Comparison of ENCODE assay signal across 10 cellular contexts in genomic region chr11:118264568-118265470, GRCh38. TPM values are rescaled to one million over a fixed set of nuclear protein-coding genes. Genes with fewer than 3 reads are reported as not detected.
DNase-seq lines count a peak whose midpoint lies in the region; ATAC-seq, FAIRE-seq and TF ChIP-seq lines count a peak whose summit lies in the region.
"Had no signal": no experiment of that assay in that cellular context is flagged by ENCODE, and none has a peak within 500 bp of the region (broad histone marks: within the 10 kb centered on the region; RNA-seq: fewer than 3 reads in every experiment).

No MANE protein-coding gene starts in this region.

- no peaks in the 10 kb centered on the region for H3K79me2 ChIP-seq in astrocyte (ENCODE audit: insufficient read depth, low read length)

- no peaks in the 10 kb centered on the region for H3K4me1 ChIP-seq in astrocyte (ENCODE audit: insufficient read depth, low read length)
- H3K4me1 ChIP-seq in thoracic aorta (ENCODE audit: control insufficient read depth in 1 of 2, low read depth in 2 of 2): peaks cover 0 to 3% of the 10 kb centered on the region in 2 donors

- no peak for ATAC-seq in thoracic aorta (ENCODE audit: insufficient number of reproducible peaks, low FRiP score, low read depth)
- no peak for ATAC-seq in GM18873 (IDR thresholded peaks at IDR 0.05; ENCODE audit: low FRiP score, unreplicated experiment)
- no peak for ATAC-seq in HG03135 (IDR thresholded peaks at IDR 0.05; ENCODE audit: unreplicated experiment)

- H3K9me3 Mint-ChIP-seq in activated T-cell treated with anti-CD3 and anti-CD28 coated beads, Interleukin-2, amount 50 U/mL, for 24 hours: no peaks in the 10 kb centered on the region
- no peaks in the 10 kb centered on the region for H3K9me3 Mint-ChIP-seq in astrocyte (ENCODE audit: unreplicated experiment)

- FAIRE-seq in astrocyte (lab: Jason Lieb, UNC): no peak

- H3K27me3 ChIP-seq in astrocyte (ENCODE audit: insufficient read depth, low read length) (peaks cover 72% of the 10 kb centered on the region), thoracic aorta (replicated peaks; ENCODE audit: insufficient read depth) (no peaks in the 10 kb centered on the region)

- H3K4me2 ChIP-seq in astrocyte (ENCODE audit: low read length): peak overlapping the region; percentile 53

- no peak overlapping the region for H3K9ac ChIP-seq in astrocyte (ENCODE audit: low read length)

- no peaks in the 10 kb centered on the region for H3K36me3 ChIP-seq in astrocyte (ENCODE audit: insufficient read depth, low read length)
- H3K36me3 ChIP-seq in thoracic aorta: no peaks in the 10 kb centered on the region

- DNase-seq in activated T-cell treated with anti-CD3 and anti-CD28 coated beads, Interleukin-2, amount 50 U/mL, for 24 hours: no peak
- no peak for DNase-seq in activated T-cell treated with anti-CD3 and anti-CD28 coated beads, Interleukin-2, amount 50 U/mL, for 1 hour
- no peak for DNase-seq in astrocyte (ENCODE audit: low read depth)
- no peak for DNase-seq in lower leg skin (ENCODE audit: low spot score in 2 of 2)
- no peak for DNase-seq in thoracic aorta (ENCODE audit: low spot score)
- DNase-seq in caudate nucleus (lab: John Stamatoyannopoulos, UW): no peak

- peaks cover 52% of the 10 kb centered on the region for H3K4me1 Mint-ChIP-seq in activated T-cell treated with anti-CD3 and anti-CD28 coated beads, Interleukin-2, amount 50 U/mL, for 24 hours (ENCODE audit: low read depth)
- peaks cover 6% of the 10 kb centered on the region for H3K4me1 Mint-ChIP-seq in astrocyte (ENCODE audit: low read depth, unreplicated experiment)

- peaks cover 24% of the 10 kb centered on the region for H3K36me3 Mint-ChIP-seq in activated T-cell treated with anti-CD3 and anti-CD28 coated beads, Interleukin-2, amount 50 U/mL, for 24 hours (ENCODE audit: low read depth)
- no peaks in the 10 kb centered on the region for H3K36me3 Mint-ChIP-seq in astrocyte (ENCODE audit: low read depth, unreplicated experiment)

- H3K27me3 Mint-ChIP-seq in activated T-cell treated with anti-CD3 and anti-CD28 coated beads, Interleukin-2, amount 50 U/mL, for 24 hours: no peaks in the 10 kb centered on the region
- H3K27me3 Mint-ChIP-seq in astrocyte (ENCODE audit: low read depth, unreplicated experiment): peaks cover 48% of the 10 kb centered on the region

- TF ChIP-seq CTCF in astrocyte (IDR thresholded peaks at IDR 0.05; ENCODE audit: insufficient read depth, low read depth, low read length) (no peak), lower leg skin (IDR thresholded peaks at IDR 0.05) (no peak), thoracic aorta (IDR thresholded peaks at IDR 0.05) (no peak)

- no peaks in the 10 kb centered on the region for H4K20me1 ChIP-seq in astrocyte (ENCODE audit: insufficient read depth, low read length)

- intact Hi-C loops in lower leg skin (cut with DNase I; ENCODE audit: low total_unique reads): no loop called here

- H2AFZ ChIP-seq in astrocyte (ENCODE audit: low read depth, low read length): peak overlapping the region; percentile 22

- H3K27ac Mint-ChIP-seq in activated T-cell treated with anti-CD3 and anti-CD28 coated beads, Interleukin-2, amount 50 U/mL, for 24 hours: no peak overlapping the region
- no peak overlapping the region for H3K27ac Mint-ChIP-seq in astrocyte (ENCODE audit: unreplicated experiment)

- H3K4me3 ChIP-seq in astrocyte (ENCODE audit: insufficient read depth, low read depth, low read length): no peak overlapping the region
- H3K4me3 ChIP-seq in lower leg skin (ENCODE audit: low read depth, poor library complexity, severe bottlenecking): peak overlapping the region; percentile 6
- peak overlapping the region; percentile 61 for H3K4me3 ChIP-seq in thoracic aorta

- H3K9me3 ChIP-seq in astrocyte (ENCODE audit: insufficient read depth, low read depth, low read length) (no peaks in the 10 kb centered on the region), thoracic aorta (no peaks in the 10 kb centered on the region)

- WGBS in lower leg skin, 2 donors: 38 to 53% methylated on average over 14 of the region's 14 CpGs

- TF ChIP-seq POLR2A in lower leg skin (IDR thresholded peaks at IDR 0.05): no peak

- H3K4me3 Mint-ChIP-seq in activated T-cell treated with anti-CD3 and anti-CD28 coated beads, Interleukin-2, amount 50 U/mL, for 24 hours: peak overlapping the region; percentile 82
- H3K4me3 Mint-ChIP-seq in astrocyte (ENCODE audit: unreplicated experiment): no peak overlapping the region

- H3K27ac ChIP-seq in astrocyte (ENCODE audit: low read depth, low read length) (no peak overlapping the region), thoracic aorta (no peak overlapping the region), caudate nucleus (ENCODE audit: low read depth, low read length) (no peak overlapping the region)

RNA-seq across cellular contexts. Expression of gene MPZL2, which starts 0.7 kb away (rescaled TPM):
- total RNA-seq in astrocyte: 0.50 and 0.95 TPM in 2 replicates
- total RNA-seq in lower leg skin: 10 to 100 TPM; 46.0 to 59.9 (median 53.5) TPM
- 10 to 100 TPM; 18.3 to 58.1 TPM for total RNA-seq in thoracic aorta
- total RNA-seq: LHCN-M2, OCI-LY7 had no signal

RNA-seq across cellular contexts. Expression of gene MPZL3, which starts 12.7 kb away (rescaled TPM):
- total RNA-seq in astrocyte: 8.2 and 8.5 TPM in 2 replicates
- 100 to 1,000 TPM in 1 of 4 donors, 10 to 100 TPM in 3; 55.9 to 120 (median 91.2) TPM for total RNA-seq in lower leg skin
- 1 to 10 TPM in 1 of 2 donors, under 1 TPM in 1; 0.41 to 3.2 TPM for total RNA-seq in thoracic aorta
- total RNA-seq: LHCN-M2 had no signal

RNA-seq across cellular contexts. Expression of gene CD3E, which starts 39.7 kb away (rescaled TPM):
- total RNA-seq in astrocyte (not detected in 2 replicates), lower leg skin (under 1 TPM in 3 of 4 donors, not detected in 1; 0.36 to 0.52 (median 0.46) TPM), thoracic aorta (1 to 10 TPM; 1.1 to 1.3 TPM)
- total RNA-seq: LHCN-M2 had no signal

RNA-seq across cellular contexts. Expression of gene JAML, which starts 40.0 kb away (rescaled TPM):
- total RNA-seq in astrocyte: not detected in 2 replicates
- total RNA-seq in lower leg skin: 1 to 10 TPM in 1 of 4 donors, under 1 TPM in 3; 0.42 to 3.0 (median 0.61) TPM
- total RNA-seq in thoracic aorta: 1 to 10 TPM; 3.7 to 7.6 TPM
- total RNA-seq: LHCN-M2 had no signal
